In genomic region chr20:57425150-57426013, GRCh38 we compare ENCODE assay signal across 1 cellular context.
TF ChIP-seq lines count a peak whose summit lies in the region.

No MANE protein-coding gene starts in this region.

TF ChIP-seq in K562, 482 proteins besides CTCF, POLR2A, EP300 and RAD21 (continued from another document):
- peak; percentile 7; the same call in 1 of the 2 replicates for TF ChIP-seq PHF8 (IDR thresholded peaks at IDR 0.05; ENCODE audit: borderline replicate concordance, low read length)
- no peak for TF ChIP-seq U2AF1 (optimal IDR thresholded peaks at IDR 0.05; ENCODE audit: low read depth, low read length)
- no peak for TF ChIP-seq MNT (conservative IDR thresholded peaks at IDR 0.05)
- no peak for TF ChIP-seq UBTF (IDR thresholded peaks at IDR 0.05; ENCODE audit: borderline replicate concordance in 1 of 2, low read depth in 2 of 2, low read length in 2 of 2)
- peak in 1 of 2 experiments; percentile 28; a peak in 1 of 4 replicates for TF ChIP-seq MAZ (CRISPR knock-in tag; conservative IDR thresholded peaks at IDR 0.05 in 1 of 2, IDR thresholded peaks at IDR 0.05 in 1 of 2)
